In the genomic region with DNA sequence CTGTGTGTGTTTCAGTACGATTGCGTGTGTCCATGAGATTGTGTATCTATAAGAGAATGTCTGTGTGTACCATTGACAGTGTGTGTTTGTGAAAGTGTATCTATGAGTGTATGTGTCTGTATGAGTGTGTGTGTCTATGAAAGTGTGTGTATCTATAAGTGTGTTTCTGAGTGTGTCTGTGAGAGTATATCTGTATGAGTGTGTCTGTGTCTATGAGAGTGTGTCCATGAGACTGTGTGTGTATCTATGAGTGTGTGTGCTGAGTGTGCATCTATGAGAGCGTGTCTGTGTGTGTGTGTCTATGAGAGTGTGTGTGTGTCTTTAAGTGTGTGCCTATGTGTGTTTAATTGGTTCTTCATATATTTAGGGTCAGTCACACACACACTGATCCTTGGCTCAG, we compare ENCODE assay signal across 19 cellular contexts. TPM values are rescaled to one million over a fixed set of nuclear protein-coding genes. Genes with fewer than 3 reads are reported as not detected.
DNase-seq lines count a peak whose midpoint lies in the region; ATAC-seq, FAIRE-seq and TF ChIP-seq lines count a peak whose summit lies in the region.
"Had no signal": no experiment of that assay in that cellular context is flagged by ENCODE, and none has a peak within 500 bp of the region (broad histone marks: within the 10 kb centered on the region; RNA-seq: fewer than 3 reads in every experiment).

No MANE protein-coding gene starts in this region.

- no peak overlapping the region for H3K23ac ChIP-seq in H1 (ENCODE audit: insufficient read length)

- H4K20me1 ChIP-seq in MM.1S (ENCODE audit: insufficient read depth, low read length): no peaks in the 10 kb centered on the region
- H4K20me1 ChIP-seq in H1 (replicated peaks in 1 of 2; ENCODE audit: control insufficient read depth in 1 of 2, insufficient read depth in 2 of 2, low read length in 2 of 2): no peaks in the 10 kb centered on the region
- H4K20me1 ChIP-seq in HepG2 (ENCODE audit: insufficient read depth, low read length): no peaks in the 10 kb centered on the region
- H4K20me1 ChIP-seq: BLaER1 had no signal

- no peak overlapping the region for H3K18ac ChIP-seq in H1 (ENCODE audit: extremely low read depth, low read length)

- H2BK5ac ChIP-seq in H1 (ENCODE audit: low read depth, low read length): peak overlapping the region; percentile 66; the same call in 1 of the 2 replicates

- H2BK12ac ChIP-seq in H1 (ENCODE audit: low read depth, low read length): peak overlapping the region; percentile 75; the same call in 1 of the 2 replicates

- TF ChIP-seq RAD21 in H1 (IDR thresholded peaks at IDR 0.05 in 1 of 2, conservative IDR thresholded peaks at IDR 0.05 in 1 of 2; ENCODE audit: low read depth in 2 of 2, low read length in 2 of 2): no peak
- TF ChIP-seq RAD21 in HepG2 (CRISPR knock-in tag; IDR thresholded peaks at IDR 0.05): no peak

- no peak overlapping the region for H3K4ac ChIP-seq in H1 (replicated peaks; ENCODE audit: insufficient read length, low read depth, low read length)

- H3K4me3 ChIP-seq in MM.1S (ENCODE audit: low read length): peak overlapping the region; percentile 24
- H3K4me3 ChIP-seq in H1 (ENCODE audit: extremely low read depth in 1 of 4, insufficient read depth in 2 of 4, low read depth in 3 of 4, low read length in 4 of 4): no peak overlapping the region
- no peak overlapping the region for H3K4me3 ChIP-seq in upper lobe of left lung
- no peak overlapping the region for H3K4me3 ChIP-seq in HepG2 (replicated peaks in 1 of 3; ENCODE audit: insufficient read depth in 1 of 3, low read depth in 2 of 3, low read length in 3 of 3)
- H3K4me3 ChIP-seq: BLaER1, GM23248 had no signal

- FAIRE-seq in GM12891 (lab: Jason Lieb, UNC): peak; percentile 59
- no peak for FAIRE-seq in H1 (lab: Jason Lieb, UNC)
- peak; percentile 30 for FAIRE-seq in urothelium cell line (lab: Jason Lieb, UNC)
- FAIRE-seq in HepG2 (lab: Jason Lieb, UNC): no peak

- no peak for ATAC-seq in upper lobe of left lung (ENCODE audit: low FRiP score in 2 of 2)
- no peak for ATAC-seq in HepG2
- ATAC-seq in HG03457 (IDR thresholded peaks at IDR 0.05; ENCODE audit: unreplicated experiment): no peak

- in situ Hi-C loops in HepG2 (cut with HindIII; ENCODE audit: extremely low pct_ligation_motif_present, low pct_unique_long_range_greater_than_20kb): no loop called here

- H3K79me2 ChIP-seq in MM.1S (ENCODE audit: low read length): no peaks in the 10 kb centered on the region
- H3K79me2 ChIP-seq in H1 (ENCODE audit: control insufficient read depth in 1 of 2, insufficient read depth in 2 of 2, low read length in 2 of 2): no peaks in the 10 kb centered on the region
- no peaks in the 10 kb centered on the region for H3K79me2 ChIP-seq in HepG2 (ENCODE audit: insufficient read depth, low read length)

- H2BK120ac ChIP-seq in H1 (replicated peaks; ENCODE audit: low read depth, low read length): no peak overlapping the region

- POLR2A ChIA-PET in H1 (lab: Charles Lee; ENCODE audit: partially characterized antibody) (no interaction called here), HepG2 (lab: Yijun Ruan, JAX) (no interaction called here)

- H3K9me2 ChIP-seq in MM.1S (replicated peaks; ENCODE audit: insufficient read depth, low read length): no peaks in the 10 kb centered on the region

- H2AFZ ChIP-seq in MM.1S (ENCODE audit: low read length) (peak overlapping the region; percentile 3; the same call in 1 of the 2 replicates), H1 (ENCODE audit: low read length) (no peak overlapping the region), HepG2 (ENCODE audit: low read length) (no peak overlapping the region)
- H2AFZ ChIP-seq: GM23248 had no signal

- H4K8ac ChIP-seq in H1 (ENCODE audit: extremely low read depth, insufficient read depth, low read length): no peak overlapping the region

- H3K36me3 ChIP-seq in MM.1S (replicated peaks; ENCODE audit: insufficient read depth, low read length): no peaks in the 10 kb centered on the region
- H3K36me3 ChIP-seq in H1 (ENCODE audit: control insufficient read depth in 2 of 4, insufficient read depth in 4 of 4, low read length in 3 of 4): no peaks in the 10 kb centered on the region
- no peaks in the 10 kb centered on the region for H3K36me3 ChIP-seq in upper lobe of left lung
- no peaks in the 10 kb centered on the region; a peak in 1 of 5 replicates for H3K36me3 ChIP-seq in HepG2 (replicated peaks in 1 of 2; ENCODE audit: control insufficient read depth in 1 of 2, insufficient read depth in 2 of 2, low read length in 2 of 2)
- H3K36me3 ChIP-seq: BLaER1 had no signal

- no peaks in the 10 kb centered on the region for H3K9me3 ChIP-seq in MM.1S (replicated peaks; ENCODE audit: insufficient read depth, low read length)
- no peaks in the 10 kb centered on the region for H3K9me3 ChIP-seq in H1 (ENCODE audit: insufficient read depth in 2 of 2, low read depth in 1 of 2, low read length in 1 of 2)
- no peaks in the 10 kb centered on the region for H3K9me3 ChIP-seq in upper lobe of left lung
- no peaks in the 10 kb centered on the region for H3K9me3 ChIP-seq in HepG2 (ENCODE audit: low read length)
- H3K9me3 ChIP-seq: BLaER1 had no signal

- CTCF ChIA-PET in H1 (lab: Charles Lee; ENCODE audit: partially characterized antibody): no interaction called here
- CTCF ChIA-PET in HepG2 (lab: Yijun Ruan, JAX; ENCODE audit: low intra/inter-chr PET ratio, low total read pairs): no interaction called here

- H3K56ac ChIP-seq in H1 (replicated peaks; ENCODE audit: insufficient read length, low read depth, low read length): no peak overlapping the region

- no peak overlapping the region for H4K5ac ChIP-seq in H1 (ENCODE audit: insufficient read length, low read depth, low read length)

- peak overlapping the region; percentile 23 for H3K9ac ChIP-seq in MM.1S (ENCODE audit: low read length)
- H3K9ac ChIP-seq in H1 (replicated peaks in 1 of 4; ENCODE audit: extremely low read depth in 1 of 4, low read depth in 3 of 4, low read length in 3 of 4): no peak overlapping the region
- no peak overlapping the region for H3K9ac ChIP-seq in HepG2 (ENCODE audit: insufficient read depth, low read depth, low read length)
- H3K9ac ChIP-seq: BLaER1, GM23248 had no signal

- TF ChIP-seq CTCF in MM.1S (IDR thresholded peaks at IDR 0.05; ENCODE audit: low read length) (no peak), H1 (IDR thresholded peaks at IDR 0.05; ENCODE audit: control extremely low read depth in 1 of 3, insufficient read depth in 1 of 3, low read depth in 1 of 3, low read length in 3 of 3) (no peak), upper lobe of left lung (IDR thresholded peaks at IDR 0.05) (no peak), HepG2 (CRISPR knock-in tag; IDR thresholded peaks at IDR 0.05) (no peak)

- peaks cover 8% of the 10 kb centered on the region; the same call in 1 of the 2 replicates for H3F3A ChIP-seq in MM.1S (ENCODE audit: insufficient read depth, low read length)

- no TSS peak for BruUV-seq in HepG2 (replicated peaks; lab: Mats Ljungman, UMichigan)

- no peak overlapping the region for H2BK15ac ChIP-seq in H1 (ENCODE audit: low read length)

- no peak for TF ChIP-seq EP300 in H1 (IDR thresholded peaks at IDR 0.05; ENCODE audit: borderline replicate concordance in 1 of 2, low read depth in 2 of 2, low read length in 2 of 2)
- no peak for TF ChIP-seq EP300 in upper lobe of left lung (IDR thresholded peaks at IDR 0.05)
- no peak for TF ChIP-seq EP300 in HepG2 (IDR thresholded peaks at IDR 0.05; ENCODE audit: low read depth in 2 of 2, low read length in 2 of 2)
- no peak for TF ChIP-seq EP300 in HepG2 (CRISPR knock-in tag; IDR thresholded peaks at IDR 0.05; ENCODE audit: borderline replicate concordance)

- H3K4me1 ChIP-seq in MM.1S (ENCODE audit: low read length) (peaks cover 16% of the 10 kb centered on the region), H1 (replicated peaks in 1 of 4; ENCODE audit: control insufficient read depth in 3 of 4, insufficient read depth in 4 of 4, low read length in 3 of 4) (peaks cover 0 to 4% (median 0%) of the 10 kb centered on the region in 4 experiments; a peak in 1 of 7 replicates), upper lobe of left lung (no peaks in the 10 kb centered on the region), HepG2 (ENCODE audit: insufficient read depth, low read length) (no peaks in the 10 kb centered on the region)
- H3K4me1 ChIP-seq: BLaER1 had no signal

- H2BK20ac ChIP-seq in H1 (ENCODE audit: low read length): no peak overlapping the region; the same call in 1 of the 2 replicates

- no peak overlapping the region for H3K14ac ChIP-seq in H1 (ENCODE audit: insufficient read length)

- no peak overlapping the region for H4K91ac ChIP-seq in H1 (replicated peaks; ENCODE audit: insufficient read length, low read length)

- H3K23me2 ChIP-seq in H1 (ENCODE audit: low read depth, low read length): peaks cover 2% of the 10 kb centered on the region; the same call in 1 of the 2 replicates

- intact Hi-C loops in HepG2 (cut with micrococcal nuclease; ENCODE audit: unreplicated experiment): no loop called here

- peak overlapping the region; percentile 39; the same call in 1 of the 2 replicates for H2AK5ac ChIP-seq in H1 (ENCODE audit: low read depth, low read length)

- DNase-seq in GM12891 (ENCODE audit: insufficient read length, low spot score): no peak
- DNase-seq in MM.1S: no peak
- no peak for DNase-seq in H1 (ENCODE audit: low read depth in 1 of 2, low spot score in 2 of 2)
- no peak for DNase-seq in urothelium cell line (ENCODE audit: low spot score)
- no peak for DNase-seq in upper lobe of left lung
- no peak for DNase-seq in HepG2 (ENCODE audit: low spot score)
- DNase-seq: 8988T; AML-193; Caco-2; CD8-positive, alpha-beta memory T cell; DMS53; GF-D8; GM23248; H7; Kasumi-1; KBM-7 had no signal

- H3K27ac ChIP-seq in MM.1S (ENCODE audit: low read length) (peak overlapping the region; percentile 18; the same call in 1 of the 2 replicates), H1 (ENCODE audit: low read depth, low read length) (no peak overlapping the region), upper lobe of left lung (no peak overlapping the region), HepG2 (ENCODE audit: extremely low read length, insufficient read depth, low read length) (no peak overlapping the region)
- H3K27ac ChIP-seq: BLaER1, GM23248 had no signal

- no peaks in the 10 kb centered on the region for H3K79me1 ChIP-seq in H1 (ENCODE audit: low read depth, low read length)

- H3K27me3 ChIP-seq in MM.1S (replicated peaks; ENCODE audit: insufficient read depth, low read length): no peaks in the 10 kb centered on the region
- no peaks in the 10 kb centered on the region for H3K27me3 ChIP-seq in H1 (replicated peaks in 1 of 4; ENCODE audit: control insufficient read depth in 3 of 4, extremely low read depth in 1 of 4, insufficient read depth in 3 of 4, low read length in 3 of 4)
- no peaks in the 10 kb centered on the region for H3K27me3 ChIP-seq in upper lobe of left lung
- H3K27me3 ChIP-seq in HepG2 (ENCODE audit: control insufficient read depth in 1 of 2, insufficient read depth in 2 of 2, low read length in 2 of 2): peaks cover 1 to 14% of the 10 kb centered on the region in 2 experiments; a peak in 3 of 5 replicates
- H3K27me3 ChIP-seq: BLaER1 had no signal

- TF ChIP-seq POLR2A in GM12891 (IDR thresholded peaks at IDR 0.05; ENCODE audit: low read depth, low read length) (no peak), H1 (IDR thresholded peaks at IDR 0.05; ENCODE audit: control extremely low read depth in 1 of 2, low read depth in 2 of 2, low read length in 2 of 2) (no peak), upper lobe of left lung (IDR thresholded peaks at IDR 0.05) (no peak), HepG2 (IDR thresholded peaks at IDR 0.05; ENCODE audit: insufficient read depth in 1 of 2, low read depth in 2 of 2, low read length in 2 of 2) (no peak)

- H3K4me2 ChIP-seq in MM.1S (ENCODE audit: low read depth, low read length) (peak overlapping the region; percentile 38), H1 (ENCODE audit: insufficient read depth in 1 of 2, low read depth in 2 of 2, low read length in 2 of 2) (no peak overlapping the region), HepG2 (ENCODE audit: low read depth, low read length) (no peak overlapping the region)
- H3K4me2 ChIP-seq: BLaER1 had no signal

- WGBS in H1 (ENCODE audit: extremely low coverage in 1 of 2, insufficient coverage in 1 of 2, insufficient read length in 1 of 2, insufficient replicate concordance in 2 of 2, low coverage in 1 of 2, low lambda C conversion rate in 2 of 2, missing lambda C conversion rate in 1 of 2), 2 experiments: 88% methylated on average over 3 of the region's 3 CpGs; no CpG with 5 or more reads in 1 of the 2 experiments
- 89 to 97% methylated on average over 3 of the region's 3 CpGs for WGBS in upper lobe of left lung, 2 donors
- WGBS in HepG2 (ENCODE audit: low lambda C conversion rate): 59% methylated on average over 3 of the region's 3 CpGs

RNA-seq across cellular contexts. Expression of gene LYZL2, which starts 46.8 kb away (rescaled TPM):
- polyA plus RNA-seq in GM12891 (2012; ENCODE audit: low read depth, missing spikeins): not detected
- total RNA-seq in H1 (2021; fragmentation: NEBNext Ultra II Directional; extraction: Animal tissue kit (Norgen Biotek cat#: 25700)): not detected in 2 replicates
- polyA plus RNA-seq in H1 (2011; rRNA removed) (not detected in 2 replicates), HepG2 (2011; rRNA removed) (0.31 and 0.63 TPM in 2 replicates)
- polyA plus RNA-seq in H1 (2011; cell fraction: cytosol; rRNA removed): not detected
- polyA plus RNA-seq in H1 (2011; cell fraction: nucleus; rRNA removed): not detected
- polyA plus RNA-seq in H1 (2012, experiment 1 of 2): not detected in 4 replicates
- not detected for polyA plus RNA-seq in H1 (2012, experiment 2 of 2)
- polyA plus RNA-seq in H1 (2013, experiment 1 of 2): not detected
- polyA plus RNA-seq in H1 (2013, experiment 2 of 2): not detected
- not detected in 2 replicates for polyA minus RNA-seq in H1 (2011; rRNA and poly(A)+ RNA removed)
- not detected for polyA minus RNA-seq in H1 (2011; cell fraction: cytosol; rRNA and poly(A)+ RNA removed)
- polyA minus RNA-seq in H1 (2011; cell fraction: nucleus; rRNA and poly(A)+ RNA removed): not detected
- total RNA-seq in upper lobe of left lung (not detected), HepG2 (2016; rRNA removed; fragmentation: Illumina TruSeq; extraction: Trizol) (0.20 TPM in 1 of 2 replicates, not detected in the other)
- not detected in 2 replicates for total RNA-seq in HepG2 (2016; cell fraction: cytosol; rRNA removed; fragmentation: Illumina TruSeq; extraction: Trizol; ENCODE audit: low read depth)
- not detected in 2 replicates for total RNA-seq in HepG2 (2016; cell fraction: insoluble cytoplasmic fraction; rRNA removed; fragmentation: Illumina TruSeq; extraction: Trizol)
- total RNA-seq in HepG2 (2016; cell fraction: membrane; rRNA removed; fragmentation: Illumina TruSeq; extraction: Trizol): not detected in 2 replicates
- total RNA-seq in HepG2 (2016; cell fraction: nucleus; rRNA removed; fragmentation: Illumina TruSeq; extraction: Trizol): not detected in 2 replicates
- 0.31 and 0.59 TPM in 2 replicates for polyA plus RNA-seq in HepG2 (2011; cell fraction: cytosol; rRNA removed)
- 0.24 and 0.85 TPM in 2 replicates for polyA plus RNA-seq in HepG2 (2011; cell fraction: nucleus; rRNA removed)
- polyA plus RNA-seq in HepG2 (2012): 0.31 TPM in 1 of 2 replicates, not detected in the other
- polyA plus RNA-seq in HepG2 (2016; cell fraction: cytosol; fragmentation: Illumina TruSeq; extraction: Trizol; ENCODE audit: low read depth): 0.14 TPM in 1 of 2 replicates, not detected in the other
- not detected in 2 replicates for polyA plus RNA-seq in HepG2 (2016; cell fraction: insoluble cytoplasmic fraction; fragmentation: Illumina TruSeq; extraction: Trizol; ENCODE audit: low read depth)
- not detected in 2 replicates for polyA plus RNA-seq in HepG2 (2016; cell fraction: membrane; fragmentation: Illumina TruSeq; extraction: Trizol; ENCODE audit: low read depth)
- polyA plus RNA-seq in HepG2 (2016; cell fraction: nucleus; fragmentation: Illumina TruSeq; extraction: Trizol; ENCODE audit: insufficient read depth, low read depth): 0.85 TPM in 1 of 2 replicates, not detected in the other
- polyA minus RNA-seq in HepG2 (2011; rRNA and poly(A)+ RNA removed; ENCODE audit: low replicate concordance): not detected in 2 replicates
- polyA minus RNA-seq in HepG2 (2011; cell fraction: cytosol; rRNA and poly(A)+ RNA removed): not detected in 2 replicates
- polyA minus RNA-seq in HepG2 (2011; cell fraction: nucleus; rRNA and poly(A)+ RNA removed): 1.2 TPM in 1 of 2 replicates, not detected in the other
- total RNA-seq: Caco-2; CD8-positive, alpha-beta memory T cell; GM23248; H7; HT1080 had no signal
- polyA plus RNA-seq: CD8-positive, alpha-beta memory T cell; GM23248 had no signal
